In the genomic region with DNA sequence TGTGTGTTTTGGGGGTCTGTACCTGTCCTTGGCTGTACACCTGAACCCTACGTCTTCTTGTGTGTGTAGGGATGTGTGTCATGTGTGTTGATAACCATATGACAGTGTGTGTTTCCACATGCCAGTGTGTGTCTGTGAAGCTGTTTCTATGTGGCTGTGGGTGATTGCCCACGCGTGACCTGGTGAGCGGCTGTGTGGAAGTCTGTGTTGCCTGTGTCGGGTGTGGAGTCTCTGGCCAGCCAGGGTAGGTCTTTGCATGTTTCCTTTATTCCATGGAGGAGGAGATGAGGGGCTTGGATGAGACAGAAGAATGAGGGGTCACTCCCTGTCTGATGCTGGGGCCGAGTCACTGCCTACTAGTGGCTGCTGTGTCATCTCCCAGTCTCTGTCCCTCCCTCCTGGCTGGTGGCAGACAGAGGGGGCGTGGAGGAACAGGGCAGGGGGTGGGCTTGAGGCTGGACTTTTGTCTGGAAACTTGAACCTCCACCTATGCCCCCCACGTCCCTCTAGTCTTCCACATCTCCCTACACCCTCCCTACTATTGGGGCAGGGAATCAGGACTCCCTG, we compare ENCODE assay signal across 23 cellular contexts. TPM values are rescaled to one million over a fixed set of nuclear protein-coding genes. Genes with fewer than 3 reads are reported as not detected.
DNase-seq lines count a peak whose midpoint lies in the region; ATAC-seq, FAIRE-seq and TF ChIP-seq lines count a peak whose summit lies in the region.
"Had no signal": no experiment of that assay in that cellular context is flagged by ENCODE, and none has a peak within 500 bp of the region (broad histone marks: within the 10 kb centered on the region; RNA-seq: fewer than 3 reads in every experiment).

No MANE protein-coding gene starts in this region.

- TF ChIP-seq CTCF in HepG2 (CRISPR knock-in tag; IDR thresholded peaks at IDR 0.05) (peak; percentile 59), right lobe of liver (IDR thresholded peaks at IDR 0.05) (no peak), hepatocyte (IDR thresholded peaks at IDR 0.05; ENCODE audit: poor library complexity) (no peak)

- no peaks in the 10 kb centered on the region for H3K9me3 ChIP-seq in HepG2 (ENCODE audit: low read length)
- H3K9me3 ChIP-seq in right lobe of liver, result no peaks in the 10 kb centered on the region
- H3K9me3 ChIP-seq in hepatocyte (ENCODE audit: low read depth), result no peaks in the 10 kb centered on the region
- H3K9me3 ChIP-seq: BE2C, neutrophil, suprapubic skin had no signal

- H2AFZ ChIP-seq in HepG2 (ENCODE audit: low read length) (no peak overlapping the region), hepatocyte (no peak overlapping the region)

- H3K27ac ChIP-seq in HepG2 (ENCODE audit: extremely low read length, insufficient read depth, low read length), result no peak overlapping the region
- H3K27ac ChIP-seq in right lobe of liver, result no peak overlapping the region
- H3K27ac ChIP-seq in hepatocyte, result no peak overlapping the region
- H3K27ac ChIP-seq: coronary artery, neutrophil, suprapubic skin had no signal

- H3K79me2 ChIP-seq in HepG2 (ENCODE audit: insufficient read depth, low read length) (no peaks in the 10 kb centered on the region), hepatocyte (no peaks in the 10 kb centered on the region)

- H3K4me1 ChIP-seq in HepG2 (ENCODE audit: insufficient read depth, low read length) (peaks cover 33% of the 10 kb centered on the region), right lobe of liver (peaks cover 0 to 15% (median 7%) of the 10 kb centered on the region in 4 donors), hepatocyte (ENCODE audit: insufficient read depth) (peaks cover 7% of the 10 kb centered on the region)
- H3K4me1 ChIP-seq: BE2C had no signal

- WGBS in HepG2 (ENCODE audit: low lambda C conversion rate), result 0% methylated on average over 4 of the region's 8 CpGs
- WGBS in right lobe of liver (ENCODE audit: insufficient coverage, low coverage, low lambda C conversion rate, missing lambda C conversion rate), result 55% methylated on average over 6 of the region's 8 CpGs
- 74% methylated on average over 7 of the region's 8 CpGs for WGBS in hepatocyte (ENCODE audit: low lambda C conversion rate, missing lambda C conversion rate)

- no TSS peak for BruUV-seq in HepG2 (replicated peaks; lab: Mats Ljungman, UMichigan)

- DNase-seq in HepG2 (ENCODE audit: low spot score) (no peak), right lobe of liver (no peak), hepatocyte (ENCODE audit: low spot score) (peak; percentile 17), ecto neural progenitor cell (ENCODE audit: low spot score) (no peak), NCI-H128 (lab: John Stamatoyannopoulos, UW; ENCODE audit: unreplicated experiment) (no peak), NCI-H187 treated with DMSO at 0.1 percent for 48 hours (lab: John Stamatoyannopoulos, UW) (no peak)
- DNase-seq: 8988T; activated CD8-positive, alpha-beta T cell treated with anti-CD3 and anti-CD28 coated beads, Interleukin-2, amount 10 ng/mL, durations not matched to agents 7 days and 5 days; activated T-cell treated with anti-CD3 and anti-CD28 coated beads, Interleukin-2, amount 50 U/mL, for 48 hours; BE2C; DMS 273 treated with DMSO at 0.1 percent for 48 hours; foreskin melanocyte; GDM1; Karpas-422; left cardiac atrium; NCI-H1105; NCI-H524 treated with DMSO at 0.1 percent for 48 hours; SHP77; stimulated activated CD4-positive, alpha-beta T cell treated with anti-CD3 and anti-CD28 coated beads, Interleukin-12 subunit alpha, Interleukin-12 subunit beta, amount 100 ng/mL, for 4 hours; T-helper 2 cell had no signal

- H3K9ac ChIP-seq in HepG2 (ENCODE audit: insufficient read depth, low read depth, low read length), result no peak overlapping the region

- intact Hi-C loops in HepG2 (cut with micrococcal nuclease; ENCODE audit: unreplicated experiment), result no loop called here
- intact Hi-C loops in right lobe of liver (cut with DNase I), result no loop called here

- TF ChIP-seq RAD21 in HepG2 (CRISPR knock-in tag; IDR thresholded peaks at IDR 0.05), result no peak

- in situ Hi-C loops in HepG2 (cut with HindIII; ENCODE audit: extremely low pct_ligation_motif_present, low pct_unique_long_range_greater_than_20kb), result no loop called here

- POLR2A ChIA-PET in HepG2 (lab: Yijun Ruan, JAX), result no interaction called here

- H3K4me2 ChIP-seq in HepG2 (ENCODE audit: low read depth, low read length) (peak overlapping the region; percentile 13; the same call in 1 of the 2 replicates), hepatocyte (no peak overlapping the region)

- TF ChIP-seq POLR2A in HepG2 (IDR thresholded peaks at IDR 0.05; ENCODE audit: insufficient read depth in 1 of 2, low read depth in 2 of 2, low read length in 2 of 2) (no peak), right lobe of liver (IDR thresholded peaks at IDR 0.05) (no peak)

- FAIRE-seq in HepG2 (lab: Jason Lieb, UNC), result no peak

- H3K9me2 ChIP-seq in hepatocyte (replicated peaks; ENCODE audit: insufficient read depth), result no peaks in the 10 kb centered on the region

- H3K27me3 ChIP-seq in HepG2 (ENCODE audit: control insufficient read depth in 1 of 2, insufficient read depth in 2 of 2, low read length in 2 of 2) (peaks cover 0 to 7% of the 10 kb centered on the region in 2 experiments; a peak in 1 of 5 replicates), right lobe of liver (no peaks in the 10 kb centered on the region), hepatocyte (no peaks in the 10 kb centered on the region)
- H3K27me3 ChIP-seq: BE2C, suprapubic skin had no signal

- TF ChIP-seq EP300 in HepG2 (IDR thresholded peaks at IDR 0.05; ENCODE audit: low read depth in 2 of 2, low read length in 2 of 2) (no peak), HepG2 (CRISPR knock-in tag; IDR thresholded peaks at IDR 0.05; ENCODE audit: borderline replicate concordance) (no peak)

- H3K4me3 ChIP-seq in HepG2 (replicated peaks in 1 of 3; ENCODE audit: insufficient read depth in 1 of 3, low read depth in 2 of 3, low read length in 3 of 3), result no peak overlapping the region; a peak in 1 of 6 replicates
- H3K4me3 ChIP-seq in right lobe of liver, result no peak overlapping the region
- no peak overlapping the region for H3K4me3 ChIP-seq in hepatocyte
- H3K4me3 ChIP-seq: coronary artery, suprapubic skin had no signal

- H4K20me1 ChIP-seq in HepG2 (ENCODE audit: insufficient read depth, low read length) (peaks cover 5% of the 10 kb centered on the region; the same call in 1 of the 2 replicates), hepatocyte (ENCODE audit: insufficient read depth, poor library complexity, severe bottlenecking) (no peaks in the 10 kb centered on the region)

- CTCF ChIA-PET in HepG2 (lab: Yijun Ruan, JAX; ENCODE audit: low intra/inter-chr PET ratio, low total read pairs), result no interaction called here

- no peaks in the 10 kb centered on the region for H3K36me3 ChIP-seq in HepG2 (replicated peaks in 1 of 2; ENCODE audit: control insufficient read depth in 1 of 2, insufficient read depth in 2 of 2, low read length in 2 of 2)
- no peaks in the 10 kb centered on the region for H3K36me3 ChIP-seq in right lobe of liver
- no peaks in the 10 kb centered on the region for H3K36me3 ChIP-seq in hepatocyte (replicated peaks; ENCODE audit: insufficient read depth, low read depth)
- H3K36me3 ChIP-seq: BE2C, neutrophil, suprapubic skin had no signal

- ATAC-seq in HepG2, result no peak
- no peak for ATAC-seq in right lobe of liver
- ATAC-seq: activated CD8-positive, alpha-beta T cell treated with anti-CD3 and anti-CD28 coated beads, Interleukin-2, amount 10 ng/mL, durations not matched to agents 7 days and 5 days; left cardiac atrium had no signal

RNA-seq across cellular contexts. Expression of a gene that starts 2.9 kb away (rescaled TPM):
- total RNA-seq in HepG2 (2016; rRNA removed; fragmentation: Illumina TruSeq; extraction: Trizol), result 0.21 and 6.0 TPM in 2 replicates
- 0.79 and 0.91 TPM in 2 replicates for total RNA-seq in HepG2 (2016; cell fraction: cytosol; rRNA removed; fragmentation: Illumina TruSeq; extraction: Trizol; ENCODE audit: low read depth)
- 0.37 and 5.7 TPM in 2 replicates for total RNA-seq in HepG2 (2016; cell fraction: insoluble cytoplasmic fraction; rRNA removed; fragmentation: Illumina TruSeq; extraction: Trizol)
- 0.93 and 1.2 TPM in 2 replicates for total RNA-seq in HepG2 (2016; cell fraction: membrane; rRNA removed; fragmentation: Illumina TruSeq; extraction: Trizol)
- total RNA-seq in HepG2 (2016; cell fraction: nucleus; rRNA removed; fragmentation: Illumina TruSeq; extraction: Trizol), result 17.8 and 18.2 TPM in 2 replicates
- polyA plus RNA-seq in HepG2 (2011; rRNA removed), result 2.8 TPM in 2 replicates
- 0.67 and 0.69 TPM in 2 replicates for polyA plus RNA-seq in HepG2 (2011; cell fraction: cytosol; rRNA removed)
- polyA plus RNA-seq in HepG2 (2011; cell fraction: nucleus; rRNA removed), result 23.1 and 35.9 TPM in 2 replicates
- 0.51 and 1.1 TPM in 2 replicates for polyA plus RNA-seq in HepG2 (2012)
- not detected in 2 replicates for polyA plus RNA-seq in HepG2 (2016; cell fraction: cytosol; fragmentation: Illumina TruSeq; extraction: Trizol; ENCODE audit: low read depth)
- 0.35 and 0.74 TPM in 2 replicates for polyA plus RNA-seq in HepG2 (2016; cell fraction: insoluble cytoplasmic fraction; fragmentation: Illumina TruSeq; extraction: Trizol; ENCODE audit: low read depth)
- polyA plus RNA-seq in HepG2 (2016; cell fraction: membrane; fragmentation: Illumina TruSeq; extraction: Trizol; ENCODE audit: low read depth), result 0.17 and 0.41 TPM in 2 replicates
- polyA plus RNA-seq in HepG2 (2016; cell fraction: nucleus; fragmentation: Illumina TruSeq; extraction: Trizol; ENCODE audit: insufficient read depth, low read depth), result 17.9 and 36.0 TPM in 2 replicates
- polyA minus RNA-seq in HepG2 (2011; rRNA and poly(A)+ RNA removed; ENCODE audit: low replicate concordance), result 16.2 and 24.3 TPM in 2 replicates
- polyA minus RNA-seq in HepG2 (2011; cell fraction: cytosol; rRNA and poly(A)+ RNA removed), result 1.5 and 2.2 TPM in 2 replicates
- polyA minus RNA-seq in HepG2 (2011; cell fraction: nucleus; rRNA and poly(A)+ RNA removed), result 32.3 and 48.2 TPM in 2 replicates
- total RNA-seq in right lobe of liver, result 1 to 10 TPM in 1 of 6 experiments, under 1 TPM in 5; 0.19 to 1.2 (median 0.44) TPM
- total RNA-seq in hepatocyte, result 37.9 and 73.1 TPM in 2 replicates
- 114 and 168 TPM in 2 replicates for polyA plus RNA-seq in hepatocyte

RNA-seq across cellular contexts. Expression of a gene that starts 31.9 kb away (rescaled TPM):
- total RNA-seq in HepG2 (2016; rRNA removed; fragmentation: Illumina TruSeq; extraction: Trizol) (2.1 and 2.9 TPM in 2 replicates), right lobe of liver (1 to 10 TPM; 1.5 to 7.2 (median 2.9) TPM), hepatocyte (3.4 and 7.8 TPM in 2 replicates)
- 5.1 and 6.2 TPM in 2 replicates for total RNA-seq in HepG2 (2016; cell fraction: cytosol; rRNA removed; fragmentation: Illumina TruSeq; extraction: Trizol; ENCODE audit: low read depth)
- 2.0 and 3.5 TPM in 2 replicates for total RNA-seq in HepG2 (2016; cell fraction: insoluble cytoplasmic fraction; rRNA removed; fragmentation: Illumina TruSeq; extraction: Trizol)
- 6.2 and 8.3 TPM in 2 replicates for total RNA-seq in HepG2 (2016; cell fraction: membrane; rRNA removed; fragmentation: Illumina TruSeq; extraction: Trizol)
- 2.3 and 2.8 TPM in 2 replicates for total RNA-seq in HepG2 (2016; cell fraction: nucleus; rRNA removed; fragmentation: Illumina TruSeq; extraction: Trizol)
- polyA plus RNA-seq in HepG2 (2011; rRNA removed) (17.1 and 18.0 TPM in 2 replicates), hepatocyte (12.2 and 14.8 TPM in 2 replicates)
- 13.2 and 17.0 TPM in 2 replicates for polyA plus RNA-seq in HepG2 (2011; cell fraction: cytosol; rRNA removed)
- polyA plus RNA-seq in HepG2 (2011; cell fraction: nucleus; rRNA removed), result 12.6 and 14.7 TPM in 2 replicates
- 11.2 and 15.2 TPM in 2 replicates for polyA plus RNA-seq in HepG2 (2012)
- 8.6 and 9.5 TPM in 2 replicates for polyA plus RNA-seq in HepG2 (2016; cell fraction: cytosol; fragmentation: Illumina TruSeq; extraction: Trizol; ENCODE audit: low read depth)
- polyA plus RNA-seq in HepG2 (2016; cell fraction: insoluble cytoplasmic fraction; fragmentation: Illumina TruSeq; extraction: Trizol; ENCODE audit: low read depth), result 3.9 and 4.7 TPM in 2 replicates
- polyA plus RNA-seq in HepG2 (2016; cell fraction: membrane; fragmentation: Illumina TruSeq; extraction: Trizol; ENCODE audit: low read depth), result 9.5 and 9.7 TPM in 2 replicates
- polyA plus RNA-seq in HepG2 (2016; cell fraction: nucleus; fragmentation: Illumina TruSeq; extraction: Trizol; ENCODE audit: insufficient read depth, low read depth), result 11.0 and 11.5 TPM in 2 replicates
- polyA minus RNA-seq in HepG2 (2011; rRNA and poly(A)+ RNA removed; ENCODE audit: low replicate concordance), result 6.0 and 30.0 TPM in 2 replicates
- polyA minus RNA-seq in HepG2 (2011; cell fraction: cytosol; rRNA and poly(A)+ RNA removed), result 7.6 and 8.3 TPM in 2 replicates
- 7.1 and 7.6 TPM in 2 replicates for polyA minus RNA-seq in HepG2 (2011; cell fraction: nucleus; rRNA and poly(A)+ RNA removed)

RNA-seq across cellular contexts. Expression of a gene that starts 33.3 kb away (rescaled TPM):
- 0.31 and 0.67 TPM in 2 replicates for total RNA-seq in HepG2 (2016; rRNA removed; fragmentation: Illumina TruSeq; extraction: Trizol)
- 0.53 and 0.71 TPM in 2 replicates for total RNA-seq in HepG2 (2016; cell fraction: cytosol; rRNA removed; fragmentation: Illumina TruSeq; extraction: Trizol; ENCODE audit: low read depth)
- 0.48 and 0.91 TPM in 2 replicates for total RNA-seq in HepG2 (2016; cell fraction: insoluble cytoplasmic fraction; rRNA removed; fragmentation: Illumina TruSeq; extraction: Trizol)
- total RNA-seq in HepG2 (2016; cell fraction: membrane; rRNA removed; fragmentation: Illumina TruSeq; extraction: Trizol), result 0.72 and 1.2 TPM in 2 replicates
- not detected in 2 replicates for total RNA-seq in HepG2 (2016; cell fraction: nucleus; rRNA removed; fragmentation: Illumina TruSeq; extraction: Trizol)
- polyA plus RNA-seq in HepG2 (2011; rRNA removed), result 1.3 and 1.8 TPM in 2 replicates
- polyA plus RNA-seq in HepG2 (2011; cell fraction: cytosol; rRNA removed), result 2.6 TPM in 2 replicates
- 1.1 and 2.1 TPM in 2 replicates for polyA plus RNA-seq in HepG2 (2011; cell fraction: nucleus; rRNA removed)
- 1.4 and 1.9 TPM in 2 replicates for polyA plus RNA-seq in HepG2 (2012)
- polyA plus RNA-seq in HepG2 (2016; cell fraction: cytosol; fragmentation: Illumina TruSeq; extraction: Trizol; ENCODE audit: low read depth), result 0.86 and 1.5 TPM in 2 replicates
- polyA plus RNA-seq in HepG2 (2016; cell fraction: insoluble cytoplasmic fraction; fragmentation: Illumina TruSeq; extraction: Trizol; ENCODE audit: low read depth), result 0.76 TPM in 1 of 2 replicates, not detected in the other
- polyA plus RNA-seq in HepG2 (2016; cell fraction: membrane; fragmentation: Illumina TruSeq; extraction: Trizol; ENCODE audit: low read depth), result 0.77 and 1.1 TPM in 2 replicates
- polyA plus RNA-seq in HepG2 (2016; cell fraction: nucleus; fragmentation: Illumina TruSeq; extraction: Trizol; ENCODE audit: insufficient read depth, low read depth), result 1.2 TPM in 1 of 2 replicates, not detected in the other
- polyA minus RNA-seq in HepG2 (2011; rRNA and poly(A)+ RNA removed; ENCODE audit: low replicate concordance), result 0.23 TPM in 1 of 2 replicates, not detected in the other
- not detected in 2 replicates for polyA minus RNA-seq in HepG2 (2011; cell fraction: cytosol; rRNA and poly(A)+ RNA removed)
- polyA minus RNA-seq in HepG2 (2011; cell fraction: nucleus; rRNA and poly(A)+ RNA removed), result 0.50 TPM in 1 of 2 replicates, not detected in the other
- total RNA-seq in right lobe of liver, result 1 to 10 TPM in 2 of 6 experiments, under 1 TPM in 3, not detected in 1; 0.32 to 2.0 (median 0.51) TPM
- 0.40 and 1.9 TPM in 2 replicates for total RNA-seq in hepatocyte
- polyA plus RNA-seq in hepatocyte, result 0.59 and 1.4 TPM in 2 replicates

RNA-seq across cellular contexts. Expression of a gene that starts 41.2 kb away (rescaled TPM):
- 39.3 and 40.0 TPM in 2 replicates for total RNA-seq in HepG2 (2016; rRNA removed; fragmentation: Illumina TruSeq; extraction: Trizol)
- total RNA-seq in HepG2 (2016; cell fraction: cytosol; rRNA removed; fragmentation: Illumina TruSeq; extraction: Trizol; ENCODE audit: low read depth), result 45.6 and 63.1 TPM in 2 replicates
- 33.8 and 46.8 TPM in 2 replicates for total RNA-seq in HepG2 (2016; cell fraction: insoluble cytoplasmic fraction; rRNA removed; fragmentation: Illumina TruSeq; extraction: Trizol)
- total RNA-seq in HepG2 (2016; cell fraction: membrane; rRNA removed; fragmentation: Illumina TruSeq; extraction: Trizol), result 47.2 and 50.6 TPM in 2 replicates
- total RNA-seq in HepG2 (2016; cell fraction: nucleus; rRNA removed; fragmentation: Illumina TruSeq; extraction: Trizol), result 15.5 and 16.4 TPM in 2 replicates
- polyA plus RNA-seq in HepG2 (2011; rRNA removed), result 66.4 and 76.6 TPM in 2 replicates
- polyA plus RNA-seq in HepG2 (2011; cell fraction: cytosol; rRNA removed), result 48.2 and 78.5 TPM in 2 replicates
- polyA plus RNA-seq in HepG2 (2011; cell fraction: nucleus; rRNA removed), result 84.4 and 86.6 TPM in 2 replicates
- 38.8 and 40.5 TPM in 2 replicates for polyA plus RNA-seq in HepG2 (2012)
- 57.8 and 73.2 TPM in 2 replicates for polyA plus RNA-seq in HepG2 (2016; cell fraction: cytosol; fragmentation: Illumina TruSeq; extraction: Trizol; ENCODE audit: low read depth)
- polyA plus RNA-seq in HepG2 (2016; cell fraction: insoluble cytoplasmic fraction; fragmentation: Illumina TruSeq; extraction: Trizol; ENCODE audit: low read depth), result 53.9 and 54.0 TPM in 2 replicates
- polyA plus RNA-seq in HepG2 (2016; cell fraction: membrane; fragmentation: Illumina TruSeq; extraction: Trizol; ENCODE audit: low read depth), result 53.9 and 61.0 TPM in 2 replicates
- polyA plus RNA-seq in HepG2 (2016; cell fraction: nucleus; fragmentation: Illumina TruSeq; extraction: Trizol; ENCODE audit: insufficient read depth, low read depth), result 40.4 and 44.1 TPM in 2 replicates
- polyA minus RNA-seq in HepG2 (2011; rRNA and poly(A)+ RNA removed; ENCODE audit: low replicate concordance), result 68.2 and 77.1 TPM in 2 replicates
- polyA minus RNA-seq in HepG2 (2011; cell fraction: cytosol; rRNA and poly(A)+ RNA removed), result 28.0 and 42.8 TPM in 2 replicates
- 23.7 and 24.2 TPM in 2 replicates for polyA minus RNA-seq in HepG2 (2011; cell fraction: nucleus; rRNA and poly(A)+ RNA removed)
- 10 to 100 TPM; 19.2 to 29.4 (median 22.6) TPM for total RNA-seq in right lobe of liver
- total RNA-seq in hepatocyte, result 42.5 and 51.0 TPM in 2 replicates
- polyA plus RNA-seq in hepatocyte, result 66.7 and 72.8 TPM in 2 replicates

RNA-seq across cellular contexts. Expression of a gene that starts 42.3 kb away (rescaled TPM):
- 64.6 and 67.1 TPM in 2 replicates for total RNA-seq in HepG2 (2016; rRNA removed; fragmentation: Illumina TruSeq; extraction: Trizol)
- total RNA-seq in HepG2 (2016; cell fraction: cytosol; rRNA removed; fragmentation: Illumina TruSeq; extraction: Trizol; ENCODE audit: low read depth), result 22.8 and 24.0 TPM in 2 replicates
- total RNA-seq in HepG2 (2016; cell fraction: insoluble cytoplasmic fraction; rRNA removed; fragmentation: Illumina TruSeq; extraction: Trizol), result 60.7 and 68.5 TPM in 2 replicates
- 55.3 and 59.3 TPM in 2 replicates for total RNA-seq in HepG2 (2016; cell fraction: membrane; rRNA removed; fragmentation: Illumina TruSeq; extraction: Trizol)
- total RNA-seq in HepG2 (2016; cell fraction: nucleus; rRNA removed; fragmentation: Illumina TruSeq; extraction: Trizol), result 38.8 and 40.6 TPM in 2 replicates
- polyA plus RNA-seq in HepG2 (2011; rRNA removed), result 41.8 and 49.1 TPM in 2 replicates
- 29.9 and 46.4 TPM in 2 replicates for polyA plus RNA-seq in HepG2 (2011; cell fraction: cytosol; rRNA removed)
- polyA plus RNA-seq in HepG2 (2011; cell fraction: nucleus; rRNA removed), result 78.2 and 83.1 TPM in 2 replicates
- 30.9 and 35.9 TPM in 2 replicates for polyA plus RNA-seq in HepG2 (2012)
- polyA plus RNA-seq in HepG2 (2016; cell fraction: cytosol; fragmentation: Illumina TruSeq; extraction: Trizol; ENCODE audit: low read depth), result 20.6 and 22.3 TPM in 2 replicates
- polyA plus RNA-seq in HepG2 (2016; cell fraction: insoluble cytoplasmic fraction; fragmentation: Illumina TruSeq; extraction: Trizol; ENCODE audit: low read depth), result 75.4 and 76.4 TPM in 2 replicates
- polyA plus RNA-seq in HepG2 (2016; cell fraction: membrane; fragmentation: Illumina TruSeq; extraction: Trizol; ENCODE audit: low read depth), result 40.8 and 44.1 TPM in 2 replicates
- 70.9 and 74.4 TPM in 2 replicates for polyA plus RNA-seq in HepG2 (2016; cell fraction: nucleus; fragmentation: Illumina TruSeq; extraction: Trizol; ENCODE audit: insufficient read depth, low read depth)
- polyA minus RNA-seq in HepG2 (2011; rRNA and poly(A)+ RNA removed; ENCODE audit: low replicate concordance), result 38.0 and 110 TPM in 2 replicates
- polyA minus RNA-seq in HepG2 (2011; cell fraction: cytosol; rRNA and poly(A)+ RNA removed), result 36.7 and 47.2 TPM in 2 replicates
- 31.7 and 50.2 TPM in 2 replicates for polyA minus RNA-seq in HepG2 (2011; cell fraction: nucleus; rRNA and poly(A)+ RNA removed)
- total RNA-seq in right lobe of liver, result 10 to 100 TPM; 19.4 to 64.1 (median 30.6) TPM
- 57.3 and 68.9 TPM in 2 replicates for total RNA-seq in hepatocyte
- 86.0 and 92.6 TPM in 2 replicates for polyA plus RNA-seq in hepatocyte
